Comparison of ENCODE assay signal across 7 cellular contexts in the genomic region with DNA sequence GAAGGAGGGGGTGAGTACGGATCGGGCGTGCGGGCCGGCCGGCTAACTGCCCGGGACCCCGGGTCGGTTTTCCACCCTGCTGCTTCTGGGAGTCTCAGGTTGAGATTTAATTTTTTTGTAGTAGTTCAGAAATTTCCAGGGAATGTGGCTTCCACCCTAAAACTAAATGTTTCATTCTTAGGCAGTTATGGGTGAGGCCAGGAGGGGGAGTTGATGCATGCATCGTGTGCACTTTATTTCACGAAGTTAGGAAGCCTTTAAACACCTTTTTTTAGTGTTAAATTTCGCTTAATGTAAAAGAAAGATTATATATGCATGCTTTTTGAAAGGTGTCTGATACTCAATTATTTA. TPM values are rescaled to one million over a fixed set of nuclear protein-coding genes. Genes with fewer than 3 reads are reported as not detected.
A peak's percentile ranks its signal among the peaks of the same experiment; 100 is the strongest.
DNase-seq lines count a peak whose midpoint lies in the region; ATAC-seq and TF ChIP-seq lines count a peak whose summit lies in the region.

No MANE protein-coding gene starts in this region.

- 1% methylated on average over 12 of the region's 12 CpGs for WGBS in GM23248 (ENCODE audit: low coverage in 1 of 2, low lambda C conversion rate in 2 of 2, missing lambda C conversion rate in 2 of 2), 2 experiments

- in situ Hi-C loops in GM23248 (cut with MboI), result no loop called here

- peaks cover 45% of the 10 kb centered on the region for H3K36me3 ChIP-seq in GM23248 (ENCODE audit: low read depth)

- H3K4me2 ChIP-seq in GM23248 (ENCODE audit: unreplicated experiment), result peak overlapping the region; percentile 91

- H3K9me3 Mint-ChIP-seq in T-helper 2 cell treated with Interferon-gamma antibody and Interleukin-4, amounts not matched to agents 5 μg/mL and 100 μg/mL, for 36 hours, result no peaks in the 10 kb centered on the region
- H3K9me3 Mint-ChIP-seq in glutamatergic neuron (ENCODE audit: unreplicated experiment), result peaks cover 12% of the 10 kb centered on the region
- no peaks in the 10 kb centered on the region for H3K9me3 Mint-ChIP-seq in stimulated activated effector memory CD8-positive, alpha-beta T cell treated with anti-CD3 and anti-CD28 coated beads, Interleukin-12 subunit alpha, Interleukin-12 subunit beta, amount 100 ng/mL, for 72 hours

- peaks cover 42% of the 10 kb centered on the region for H3K36me3 Mint-ChIP-seq in T-helper 2 cell treated with Interferon-gamma antibody and Interleukin-4, amounts not matched to agents 5 μg/mL and 100 μg/mL, for 36 hours (ENCODE audit: low read depth)
- H3K36me3 Mint-ChIP-seq in glutamatergic neuron (ENCODE audit: unreplicated experiment), result no peaks in the 10 kb centered on the region
- peaks cover 67% of the 10 kb centered on the region for H3K36me3 Mint-ChIP-seq in stimulated activated effector memory CD8-positive, alpha-beta T cell treated with anti-CD3 and anti-CD28 coated beads, Interleukin-12 subunit alpha, Interleukin-12 subunit beta, amount 100 ng/mL, for 72 hours

- peak; percentile 52 for TF ChIP-seq CTCF in glutamatergic neuron (IDR thresholded peaks at IDR 0.05; ENCODE audit: partially characterized antibody, unreplicated experiment)

- ATAC-seq in stimulated activated effector memory CD8-positive, alpha-beta T cell treated with anti-CD3 and anti-CD28 coated beads, Interleukin-12 subunit alpha, Interleukin-12 subunit beta, amount 100 ng/mL, for 72 hours, result no peak
- ATAC-seq in HG02970 (IDR thresholded peaks at IDR 0.05; ENCODE audit: low FRiP score, unreplicated experiment), result no peak
- no peak for ATAC-seq in GM18909 (IDR thresholded peaks at IDR 0.05; ENCODE audit: poor library complexity, unreplicated experiment)

- H3K27me3 ChIP-seq in GM23248 (replicated peaks; ENCODE audit: insufficient read depth), result no peaks in the 10 kb centered on the region

- H3F3A ChIP-seq in GM23248 (ENCODE audit: insufficient read depth), result peaks cover 12% of the 10 kb centered on the region

- H3K4me3 ChIP-seq in GM23248, result peak overlapping the region; percentile 96

- peaks cover 47% of the 10 kb centered on the region for H3K4me1 Mint-ChIP-seq in T-helper 2 cell treated with Interferon-gamma antibody and Interleukin-4, amounts not matched to agents 5 μg/mL and 100 μg/mL, for 36 hours (ENCODE audit: low read depth)
- peaks cover 5% of the 10 kb centered on the region for H3K4me1 Mint-ChIP-seq in glutamatergic neuron (ENCODE audit: low read depth, unreplicated experiment)
- peaks cover 73% of the 10 kb centered on the region for H3K4me1 Mint-ChIP-seq in stimulated activated effector memory CD8-positive, alpha-beta T cell treated with anti-CD3 and anti-CD28 coated beads, Interleukin-12 subunit alpha, Interleukin-12 subunit beta, amount 100 ng/mL, for 72 hours

- peak overlapping the region; percentile 97 for H3K9ac ChIP-seq in GM23248

- H3K9me2 ChIP-seq in GM23248 (ENCODE audit: insufficient read depth), result no peaks in the 10 kb centered on the region

- DNase-seq in GM23248 (peak; percentile 70), glutamatergic neuron (no peak), kidney glomerular epithelial cell (lab: John Stamatoyannopoulos, UW) (no peak)
- DNase-seq in T-helper 2 cell treated with Interferon-gamma antibody and Interleukin-4, amounts not matched to agents 5 μg/mL and 100 μg/mL, for 36 hours (ENCODE audit: low spot score), result no peak
- no peak for DNase-seq in stimulated activated effector memory CD8-positive, alpha-beta T cell treated with anti-CD3 and anti-CD28 coated beads, Interleukin-12 subunit alpha, Interleukin-12 subunit beta, amount 100 ng/mL, for 72 hours (ENCODE audit: low spot score in 2 of 2)

- H3K27ac Mint-ChIP-seq in T-helper 2 cell treated with Interferon-gamma antibody and Interleukin-4, amounts not matched to agents 5 μg/mL and 100 μg/mL, for 36 hours, result peak overlapping the region; percentile 86
- peak overlapping the region; percentile 62 for H3K27ac Mint-ChIP-seq in glutamatergic neuron (ENCODE audit: unreplicated experiment)
- H3K27ac Mint-ChIP-seq in stimulated activated effector memory CD8-positive, alpha-beta T cell treated with anti-CD3 and anti-CD28 coated beads, Interleukin-12 subunit alpha, Interleukin-12 subunit beta, amount 100 ng/mL, for 72 hours, result peak overlapping the region; percentile 86

- H3K4me1 ChIP-seq in GM23248 (ENCODE audit: insufficient read depth), result peaks cover 6% of the 10 kb centered on the region; the same call in 1 of the 2 replicates

- peak overlapping the region; percentile 96 for H3K4me3 Mint-ChIP-seq in T-helper 2 cell treated with Interferon-gamma antibody and Interleukin-4, amounts not matched to agents 5 μg/mL and 100 μg/mL, for 36 hours
- peak overlapping the region; percentile 95 for H3K4me3 Mint-ChIP-seq in glutamatergic neuron (ENCODE audit: unreplicated experiment)
- peak overlapping the region; percentile 93 for H3K4me3 Mint-ChIP-seq in stimulated activated effector memory CD8-positive, alpha-beta T cell treated with anti-CD3 and anti-CD28 coated beads, Interleukin-12 subunit alpha, Interleukin-12 subunit beta, amount 100 ng/mL, for 72 hours

- H3K27ac ChIP-seq in GM23248, result peak overlapping the region; percentile 92

- peaks cover 7% of the 10 kb centered on the region; the same call in 1 of the 2 replicates for H4K20me1 ChIP-seq in GM23248 (ENCODE audit: insufficient read depth)

- no peaks in the 10 kb centered on the region for H3K9me3 ChIP-seq in GM23248 (ENCODE audit: low read depth)

- H3K79me2 ChIP-seq in GM23248 (ENCODE audit: insufficient read depth), result peaks cover 58% of the 10 kb centered on the region

- no peak overlapping the region for H2AFZ ChIP-seq in GM23248

- H3K27me3 Mint-ChIP-seq in T-helper 2 cell treated with Interferon-gamma antibody and Interleukin-4, amounts not matched to agents 5 μg/mL and 100 μg/mL, for 36 hours (ENCODE audit: low read depth), result no peaks in the 10 kb centered on the region
- H3K27me3 Mint-ChIP-seq in glutamatergic neuron (ENCODE audit: unreplicated experiment), result peaks cover 4% of the 10 kb centered on the region

RNA-seq across cellular contexts. Expression of a gene that starts 0.9 kb away (rescaled TPM):
- total RNA-seq in GM23248 (2014; rRNA removed; shearing (Covaris generic)), result 43.7 and 59.8 TPM in 2 replicates
- 58.9 and 59.7 TPM in 2 replicates for polyA plus RNA-seq in GM23248 (2016; fragmentation: Nextera tagmentation; extraction: Ambion mirVana)
- 83.9 TPM for total RNA-seq in glutamatergic neuron (ENCODE audit: unreplicated experiment)

RNA-seq across cellular contexts. Expression of a gene that starts 8.3 kb away (rescaled TPM):
- not detected in 2 replicates for total RNA-seq in GM23248 (2014; rRNA removed; shearing (Covaris generic))
- not detected in 2 replicates for polyA plus RNA-seq in GM23248 (2016; fragmentation: Nextera tagmentation; extraction: Ambion mirVana)
- 71.7 TPM for total RNA-seq in glutamatergic neuron (ENCODE audit: unreplicated experiment)

RNA-seq across cellular contexts. Expression of a gene that starts 15.9 kb away (rescaled TPM):
- 67.7 and 80.4 TPM in 2 replicates for total RNA-seq in GM23248 (2014; rRNA removed; shearing (Covaris generic))
- 60.2 and 71.4 TPM in 2 replicates for polyA plus RNA-seq in GM23248 (2016; fragmentation: Nextera tagmentation; extraction: Ambion mirVana)
- 44.2 TPM for total RNA-seq in glutamatergic neuron (ENCODE audit: unreplicated experiment)

RNA-seq across cellular contexts. Expression of a gene that starts 51.7 kb away (rescaled TPM):
- total RNA-seq in GM23248 (2014; rRNA removed; shearing (Covaris generic)), result 2.9 and 9.0 TPM in 2 replicates
- polyA plus RNA-seq in GM23248 (2016; fragmentation: Nextera tagmentation; extraction: Ambion mirVana), result 9.2 and 10.3 TPM in 2 replicates
- total RNA-seq in glutamatergic neuron (ENCODE audit: unreplicated experiment), result 27.5 TPM

Comparison
In these comparisons a context has a peak if more than half of its experiments do, and no peak if none do; other contexts are left out.
1. RNA of a gene that starts 8.3 kb away (total RNA-seq): 71.7 TPM in glutamatergic neuron (single experiment); not detected in GM23248; every median in the first group is over 10 times any median in the second.
2. Peak in every context shown above with its lines, with median percentiles within 50 percentile points of each other: H3K27ac Mint-ChIP-seq and H3K4me3 Mint-ChIP-seq.